In genomic region chr14:54652188-54652889, GRCh38 we compare ENCODE assay signal across 8 cellular contexts.
A peak's percentile ranks its signal among the peaks of the same experiment; 100 is the strongest.
DNase-seq lines count a peak whose midpoint lies in the region; ATAC-seq, FAIRE-seq and TF ChIP-seq lines count a peak whose summit lies in the region.

No MANE protein-coding gene starts in this region.

- TF ChIP-seq POLR2A in testis (IDR thresholded peaks at IDR 0.05): no peak

- H3K27me3 ChIP-seq in testis: no peaks in the 10 kb centered on the region
- no peaks in the 10 kb centered on the region for H3K27me3 ChIP-seq in Karpas-422 (ENCODE audit: low read length)

- peak overlapping the region; percentile 22 to 37 for H3K4me3 ChIP-seq in kidney (ENCODE audit: low read length in 2 of 2)
- H3K4me3 ChIP-seq in testis: peak overlapping the region in 1 of 2 donors; percentile 6
- H3K4me3 ChIP-seq in Karpas-422 (ENCODE audit: low read length): no peak overlapping the region

- DNase-seq in HT-29 (ENCODE audit: low spot score) (peak; percentile 70), caudate nucleus (lab: John Stamatoyannopoulos, UW) (peak in 4 of 61 donors; percentile 10 to 23 (median 16)), kidney (peak; percentile 91), testis (peak; percentile 91), NCI-H2081 treated with DMSO at 0.1 percent for 48 hours (lab: John Stamatoyannopoulos, UW) (no peak), Karpas-422 (no peak)
- DNase-seq in activated CD4-positive, alpha-beta T cell treated with anti-CD3 and anti-CD28 coated beads for 48 hours: no peak

- intact Hi-C loops in kidney (cut with DNase I): no loop called here
- intact Hi-C loops in testis (cut with DNase I; ENCODE audit: low total_unique reads): no loop called here

- peak overlapping the region; percentile 83 for H3K27ac ChIP-seq in caudate nucleus (ENCODE audit: low read depth, low read length)
- H3K27ac ChIP-seq in kidney (ENCODE audit: low read depth in 2 of 2, low read length in 2 of 2): peak overlapping the region; percentile 84 to 96
- peak overlapping the region; percentile 73 to 89 for H3K27ac ChIP-seq in testis
- H3K27ac ChIP-seq in Karpas-422 (ENCODE audit: low read length): no peak overlapping the region

- peaks cover 19 to 37% of the 10 kb centered on the region in 2 donors for H3K4me1 ChIP-seq in kidney (ENCODE audit: control insufficient read depth in 1 of 2, insufficient read depth in 1 of 2, low read depth in 1 of 2, low read length in 2 of 2)
- H3K4me1 ChIP-seq in testis: peaks cover 11% of the 10 kb centered on the region
- H3K4me1 ChIP-seq in Karpas-422 (ENCODE audit: low read length): no peaks in the 10 kb centered on the region

- peaks cover 97% of the 10 kb centered on the region for H3K79me2 ChIP-seq in Karpas-422 (ENCODE audit: low read length)

- no peaks in the 10 kb centered on the region for H3K9me2 ChIP-seq in Karpas-422 (replicated peaks; ENCODE audit: insufficient read depth, low read length)

- H3K4me2 ChIP-seq in Karpas-422 (ENCODE audit: low read depth, low read length, poor library complexity, severe bottlenecking): no peak overlapping the region

- H4K20me1 ChIP-seq in Karpas-422 (ENCODE audit: insufficient read depth, low read depth, low read length): peaks cover 2% of the 10 kb centered on the region; the same call in 1 of the 2 replicates

- no peak for TF ChIP-seq CTCF in kidney (IDR thresholded peaks at IDR 0.05; ENCODE audit: borderline replicate concordance, extremely low read depth, insufficient read depth)
- TF ChIP-seq CTCF in testis (IDR thresholded peaks at IDR 0.05): no peak

- FAIRE-seq in kidney (lab: Jason Lieb, UNC): peak; percentile 98

- no peak overlapping the region for H2AFZ ChIP-seq in Karpas-422 (ENCODE audit: low read length)

- 21 to 28% methylated on average over 11 of the region's 11 CpGs for WGBS in testis, 2 donors

- ATAC-seq in GM18498 (IDR thresholded peaks at IDR 0.05; ENCODE audit: unreplicated experiment): no peak

- peak overlapping the region in 1 of 2 donors; percentile 30 for H3K9ac ChIP-seq in kidney (ENCODE audit: low read length in 2 of 2)
- H3K9ac ChIP-seq in Karpas-422 (ENCODE audit: low read length): no peak overlapping the region

- H3K9me3 ChIP-seq in kidney (ENCODE audit: control insufficient read depth in 1 of 2, low read length in 2 of 2) (no peaks in the 10 kb centered on the region), testis (no peaks in the 10 kb centered on the region), Karpas-422 (ENCODE audit: low read length) (no peaks in the 10 kb centered on the region)

- H3K36me3 ChIP-seq in kidney (ENCODE audit: control insufficient read depth in 1 of 2, insufficient read depth in 2 of 2, low read length in 2 of 2) (no peaks in the 10 kb centered on the region), testis (ENCODE audit: low read depth, missing control alignments) (no peaks in the 10 kb centered on the region), Karpas-422 (ENCODE audit: insufficient read depth, low read length) (peaks cover 17% of the 10 kb centered on the region; the same call in 1 of the 2 replicates)

Comparison
In these comparisons a context has a peak if more than half of its experiments do, and no peak if none do; other contexts are left out.
1. DNase-seq: peak in HT-29 (single experiment), kidney (single experiment) and testis (single experiment); none in NCI-H2081 treated with DMSO at 0.1 percent for 48 hours (single experiment), Karpas-422 (single experiment) and activated CD4-positive, alpha-beta T cell treated with anti-CD3 and anti-CD28 coated beads for 48 hours (single experiment).